ENCODE assay signal across 1 cellular context in genomic region chr7:20197125-20197524, GRCh38.
TF ChIP-seq lines count a peak whose summit lies in the region.

No MANE protein-coding gene starts in this region.

TF ChIP-seq in GM23338, 12 proteins besides CTCF, POLR2A, EP300 and RAD21 (continued from another document):
- no peak for TF ChIP-seq ZNF462 (CRISPR knock-in tag; IDR thresholded peaks at IDR 0.05)
